In genomic region chr11:106470230-106470629, GRCh38 we compare ENCODE assay signal across 25 cellular contexts.
"Had no signal": no experiment of that assay in that cellular context is flagged by ENCODE, and none has a peak within 500 bp of the region (broad histone marks: within the 10 kb centered on the region; RNA-seq: fewer than 3 reads in every experiment).

No MANE protein-coding gene starts in this region.

- H3K36me3 Mint-ChIP-seq: naive thymus-derived CD8-positive, alpha-beta T cell; stimulated activated naive B cell treated with anti-CD40 and anti-IgM and Interleukin-4, amounts not matched to agents 10 μg/mL and 1 μg/mL and 100 μg/mL, for 72 hours had no signal

- H3K27ac ChIP-seq: left ventricle myocardium inferior, ovary, prostate gland, skin epidermis, stomach, testis, thyroid gland, transverse colon, uterus had no signal

- H3K4me1 ChIP-seq: left ventricle myocardium inferior, prostate gland, thyroid gland, transverse colon had no signal

- H3K36me3 ChIP-seq: left ventricle myocardium inferior, ovary, prostate gland, stomach, thyroid gland, transverse colon, uterus had no signal

- H3K27me3 ChIP-seq: ovary, stomach, testis, thyroid gland, transverse colon, uterus had no signal

- DNase-seq: head of caudate nucleus; hypothalamus; islet precursor cell; left ventricle myocardium inferior; naive thymus-derived CD8-positive, alpha-beta T cell; ovary; retina; right cardiac atrium; stimulated activated CD4-positive, alpha-beta T cell treated with anti-CD3 and anti-CD28 coated beads, Interleukin-12 subunit alpha, Interleukin-12 subunit beta, amount 100 ng/mL, for 4 hours; stimulated activated CD4-positive, alpha-beta T cell treated with anti-CD3 and anti-CD28 coated beads, Interleukin-15, amount 100 ng/mL, for 24 hours; stimulated activated CD4-positive, alpha-beta T cell treated with anti-CD3 and anti-CD28 coated beads, Interleukin-2, amount 100 ng/mL, for 24 hours; stimulated activated CD4-positive, alpha-beta T cell treated with anti-CD3 and anti-CD28 coated beads, Interleukin-4, amount 100 ng/mL, for 1 hour; stimulated activated naive B cell treated with anti-CD40 and anti-IgM and Interleukin-4, amounts not matched to agents 10 μg/mL and 1 μg/mL and 100 μg/mL, for 72 hours; stimulated activated naive CD8-positive, alpha-beta T cell treated with anti-CD3 and anti-CD28 coated beads, Interleukin-15, Interleukin-2, amounts not matched to agents 100 U/mL and 50 U/mL, for 24 hours; stomach; testis; thyroid gland; transverse colon; uterus had no signal

- ATAC-seq: naive thymus-derived CD8-positive, alpha-beta T cell; right cardiac atrium; sciatic nerve; stimulated activated naive B cell treated with anti-CD40 and anti-IgM and Interleukin-4, amounts not matched to agents 10 μg/mL and 1 μg/mL and 100 μg/mL, for 72 hours; stimulated activated naive CD8-positive, alpha-beta T cell treated with anti-CD3 and anti-CD28 coated beads, Interleukin-15, Interleukin-2, amounts not matched to agents 100 U/mL and 50 U/mL, for 24 hours had no signal

- H3K27me3 Mint-ChIP-seq: naive thymus-derived CD8-positive, alpha-beta T cell; stimulated activated naive B cell treated with anti-CD40 and anti-IgM and Interleukin-4, amounts not matched to agents 10 μg/mL and 1 μg/mL and 100 μg/mL, for 72 hours had no signal

- H3K4me3 Mint-ChIP-seq: naive thymus-derived CD8-positive, alpha-beta T cell; nephron; neural crest cell; stimulated activated naive B cell treated with anti-CD40 and anti-IgM and Interleukin-4, amounts not matched to agents 10 μg/mL and 1 μg/mL and 100 μg/mL, for 72 hours had no signal

- H3K9me3 ChIP-seq: ovary, prostate gland, testis, thyroid gland, uterus had no signal

- H3K4me1 Mint-ChIP-seq: naive thymus-derived CD8-positive, alpha-beta T cell; stimulated activated naive B cell treated with anti-CD40 and anti-IgM and Interleukin-4, amounts not matched to agents 10 μg/mL and 1 μg/mL and 100 μg/mL, for 72 hours had no signal

- H3K27ac Mint-ChIP-seq: naive thymus-derived CD8-positive, alpha-beta T cell; stimulated activated naive B cell treated with anti-CD40 and anti-IgM and Interleukin-4, amounts not matched to agents 10 μg/mL and 1 μg/mL and 100 μg/mL, for 72 hours had no signal

- H3K4me3 ChIP-seq: left ventricle myocardium inferior, lung, ovary, prostate gland, skin epidermis, stomach, testis, thyroid gland, transverse colon, uterus had no signal
